Comparison of ENCODE assay signal across 9 cellular contexts in the genomic region with DNA sequence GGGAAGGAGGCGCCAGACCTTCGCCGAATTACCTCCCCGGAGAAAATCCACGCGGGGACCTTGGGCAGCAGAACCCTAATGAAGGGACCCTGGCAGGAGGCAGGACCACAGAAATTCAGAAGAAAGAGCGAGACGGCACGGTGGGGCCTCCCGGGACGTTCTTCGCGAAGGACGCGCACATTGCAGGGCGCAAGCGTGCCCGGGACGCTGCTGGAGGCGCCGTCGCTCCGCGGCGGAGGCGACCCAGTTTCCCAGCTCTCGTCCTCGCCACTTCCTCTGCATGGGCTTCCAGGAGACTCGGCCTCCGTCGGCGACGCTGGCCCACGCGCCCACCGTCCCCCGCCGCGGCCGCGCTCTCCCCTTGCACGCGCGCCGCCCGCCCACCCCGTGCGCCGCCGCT. TPM values are rescaled to one million over a fixed set of nuclear protein-coding genes. Genes with fewer than 3 reads are reported as not detected.
DNase-seq lines count a peak whose midpoint lies in the region; ATAC-seq, FAIRE-seq and TF ChIP-seq lines count a peak whose summit lies in the region.
"Had no signal": no experiment of that assay in that cellular context is flagged by ENCODE, and none has a peak within 500 bp of the region (broad histone marks: within the 10 kb centered on the region; RNA-seq: fewer than 3 reads in every experiment).

No MANE protein-coding gene starts in this region.

- peak overlapping the region; percentile 39 for H3K4me3 ChIP-seq in astrocyte (ENCODE audit: insufficient read depth, low read depth, low read length)

- H3K27ac ChIP-seq in astrocyte (ENCODE audit: low read depth, low read length): no peak overlapping the region

- no peak for FAIRE-seq in astrocyte (lab: Jason Lieb, UNC)

- H3K36me3 ChIP-seq in astrocyte (ENCODE audit: insufficient read depth, low read length): no peaks in the 10 kb centered on the region

- peaks cover 0 to under 1% (median 0%) of the 10 kb centered on the region in 3 donors for H3K9me3 Mint-ChIP-seq in IgD-negative memory B cell
- H3K9me3 Mint-ChIP-seq in astrocyte (ENCODE audit: unreplicated experiment): peaks cover under 1% of the 10 kb centered on the region

- peaks cover 8% of the 10 kb centered on the region for H3K27me3 ChIP-seq in astrocyte (ENCODE audit: insufficient read depth, low read length)

- peak overlapping the region; percentile 83 for H3K4me2 ChIP-seq in astrocyte (ENCODE audit: low read length)

- no peak for TF ChIP-seq CTCF in astrocyte (IDR thresholded peaks at IDR 0.05; ENCODE audit: insufficient read depth, low read depth, low read length)

- H3K4me1 Mint-ChIP-seq in IgD-negative memory B cell: peaks cover 0 to 15% (median 3%) of the 10 kb centered on the region in 3 donors
- H3K4me1 Mint-ChIP-seq in astrocyte (ENCODE audit: low read depth, unreplicated experiment): peaks cover 19% of the 10 kb centered on the region

- H3K9ac ChIP-seq in astrocyte (ENCODE audit: low read length): no peak overlapping the region

- no peaks in the 10 kb centered on the region for H3K9me3 ChIP-seq in astrocyte (ENCODE audit: insufficient read depth, low read depth, low read length)

- H3K27me3 Mint-ChIP-seq in IgD-negative memory B cell (peaks cover 7% of the 10 kb centered on the region), astrocyte (ENCODE audit: low read depth, unreplicated experiment) (peaks cover 12% of the 10 kb centered on the region)

- H3K79me2 ChIP-seq in astrocyte (ENCODE audit: insufficient read depth, low read length): no peaks in the 10 kb centered on the region

- ATAC-seq in HG03439 (IDR thresholded peaks at IDR 0.05; ENCODE audit: unreplicated experiment): no peak

- no peaks in the 10 kb centered on the region for H3K36me3 Mint-ChIP-seq in IgD-negative memory B cell
- no peaks in the 10 kb centered on the region for H3K36me3 Mint-ChIP-seq in astrocyte (ENCODE audit: low read depth, unreplicated experiment)

- no peaks in the 10 kb centered on the region for H4K20me1 ChIP-seq in astrocyte (ENCODE audit: insufficient read depth, low read length)

- peak overlapping the region in 3 of 4 donors; percentile 39 to 67 (median 50) for H3K4me3 Mint-ChIP-seq in IgD-negative memory B cell
- H3K4me3 Mint-ChIP-seq in astrocyte (ENCODE audit: unreplicated experiment): peak overlapping the region; percentile 46

- H3K27ac Mint-ChIP-seq in IgD-negative memory B cell (peak overlapping the region in 1 of 3 donors; percentile 54), astrocyte (ENCODE audit: unreplicated experiment) (peak overlapping the region; percentile 26)

- peaks cover 15% of the 10 kb centered on the region for H3K4me1 ChIP-seq in astrocyte (ENCODE audit: insufficient read depth, low read length)

- DNase-seq in astrocyte (ENCODE audit: low read depth) (no peak), iPS-NIHi11 (ENCODE audit: low spot score) (peak; percentile 46), NCI-H1417 treated with DMSO at 0.1 percent for 48 hours (lab: John Stamatoyannopoulos, UW) (no peak), HCEC 1CT (no peak), kidney glomerular epithelial cell (lab: John Stamatoyannopoulos, UW) (no peak)
- DNase-seq in stimulated activated CD4-positive, alpha-beta T cell treated with anti-CD3 and anti-CD28 coated beads, Interleukin-4, amount 100 ng/mL, for 24 hours: peak; percentile 24
- DNase-seq: NCI-H1930 had no signal

- peak overlapping the region; percentile 71 for H2AFZ ChIP-seq in astrocyte (ENCODE audit: low read depth, low read length)

RNA-seq across cellular contexts. Expression of gene SMAD3, which starts 31.9 kb away (rescaled TPM):
- 32.4 TPM for polyA plus RNA-seq in IgD-negative memory B cell
- 65.6 and 78.0 TPM in 2 replicates for total RNA-seq in astrocyte

Comparison
In these comparisons a context has a peak if more than half of its experiments do, and no peak if none do; other contexts are left out.
1. DNase-seq: peak in iPS-NIHi11 (single experiment) and stimulated activated CD4-positive, alpha-beta T cell treated with anti-CD3 and anti-CD28 coated beads, Interleukin-4, amount 100 ng/mL, for 24 hours (single experiment); none in astrocyte (single experiment), NCI-H1417 treated with DMSO at 0.1 percent for 48 hours (single experiment), HCEC 1CT (single experiment) and kidney glomerular epithelial cell (single experiment).